ENCODE assay signal across 8 cellular contexts in genomic region chr7:22563115-22563514, GRCh38.
DNase-seq lines count a peak whose midpoint lies in the region; ATAC-seq lines count a peak whose summit lies in the region.

No MANE protein-coding gene starts in this region.

- H3K4me3 ChIP-seq in mesodermal cell (ENCODE audit: extremely low read depth, insufficient read depth, low read length, poor library complexity, severe bottlenecking), result peak overlapping the region; percentile 3
- no peak overlapping the region for H3K4me3 ChIP-seq in H7 (ENCODE audit: insufficient read depth, low read depth, low read length)

- intact Hi-C loops in activated T-helper 1 cell treated with anti-CD3 and anti-CD28 coated beads, Interleukin-12 subunit alpha, Interleukin-12 subunit beta, Interleukin-2, Interleukin-4 antibody, amounts not matched to agents 30 ng/mL and 10 ng/mL and 1 ng/mL, durations not matched to agents 14 hours and 24 hours and 36 hours (cut with micrococcal nuclease), result loop anchor here (1.0 to 5.0 kb wide), 2 partner anchors 114 to 449 kb away; partner anchors contain the start of gene HYCC1

- no peaks in the 10 kb centered on the region for H3K27me3 ChIP-seq in H7 (ENCODE audit: control insufficient read depth, insufficient read depth, low read length)

- peaks cover 54% of the 10 kb centered on the region for H3K4me1 Mint-ChIP-seq in activated T-helper 1 cell treated with anti-CD3 and anti-CD28 coated beads, Interleukin-12 subunit alpha, Interleukin-12 subunit beta, Interleukin-2, Interleukin-4 antibody, amounts not matched to agents 30 ng/mL and 10 ng/mL and 1 ng/mL, durations not matched to agents 14 hours and 24 hours and 36 hours (ENCODE audit: low read depth)

- 32 to 63% methylated on average over 1 to 3 of the region's 9 CpGs for WGBS in mesodermal cell (ENCODE audit: insufficient coverage in 2 of 2), 2 experiments

- peak overlapping the region; percentile 31 for H3K27ac ChIP-seq in mesodermal cell (ENCODE audit: low read depth, low read length, severe bottlenecking)

- H3K4me1 ChIP-seq in mesodermal cell (ENCODE audit: control insufficient read depth, insufficient read depth, low read length, poor library complexity, severe bottlenecking), result peaks cover 47% of the 10 kb centered on the region

- H3K36me3 ChIP-seq in mesodermal cell (ENCODE audit: control insufficient read depth, insufficient read depth, low read length) (no peaks in the 10 kb centered on the region), H7 (replicated peaks; ENCODE audit: control insufficient read depth, insufficient read depth, low read length) (no peaks in the 10 kb centered on the region)

- ATAC-seq in HG03175 (IDR thresholded peaks at IDR 0.05; ENCODE audit: unreplicated experiment), result peak; percentile 35

- H3K4me3 Mint-ChIP-seq in activated T-helper 1 cell treated with anti-CD3 and anti-CD28 coated beads, Interleukin-12 subunit alpha, Interleukin-12 subunit beta, Interleukin-2, Interleukin-4 antibody, amounts not matched to agents 30 ng/mL and 10 ng/mL and 1 ng/mL, durations not matched to agents 14 hours and 24 hours and 36 hours, result peak overlapping the region; percentile 70

- H3K9me3 ChIP-seq in mesodermal cell (ENCODE audit: control insufficient read depth, low read length), result no peaks in the 10 kb centered on the region

- no peaks in the 10 kb centered on the region for H3K36me3 Mint-ChIP-seq in activated T-helper 1 cell treated with anti-CD3 and anti-CD28 coated beads, Interleukin-12 subunit alpha, Interleukin-12 subunit beta, Interleukin-2, Interleukin-4 antibody, amounts not matched to agents 30 ng/mL and 10 ng/mL and 1 ng/mL, durations not matched to agents 14 hours and 24 hours and 36 hours (ENCODE audit: low read depth)

- no peaks in the 10 kb centered on the region for H3K9me3 Mint-ChIP-seq in activated T-helper 1 cell treated with anti-CD3 and anti-CD28 coated beads, Interleukin-12 subunit alpha, Interleukin-12 subunit beta, Interleukin-2, Interleukin-4 antibody, amounts not matched to agents 30 ng/mL and 10 ng/mL and 1 ng/mL, durations not matched to agents 14 hours and 24 hours and 36 hours

- H3K27ac Mint-ChIP-seq in activated T-helper 1 cell treated with anti-CD3 and anti-CD28 coated beads, Interleukin-12 subunit alpha, Interleukin-12 subunit beta, Interleukin-2, Interleukin-4 antibody, amounts not matched to agents 30 ng/mL and 10 ng/mL and 1 ng/mL, durations not matched to agents 14 hours and 24 hours and 36 hours, result peak overlapping the region; percentile 41

- H3K27me3 Mint-ChIP-seq in activated T-helper 1 cell treated with anti-CD3 and anti-CD28 coated beads, Interleukin-12 subunit alpha, Interleukin-12 subunit beta, Interleukin-2, Interleukin-4 antibody, amounts not matched to agents 30 ng/mL and 10 ng/mL and 1 ng/mL, durations not matched to agents 14 hours and 24 hours and 36 hours (ENCODE audit: insufficient read depth), result peaks cover 23% of the 10 kb centered on the region

- DNase-seq in EL, result peak; percentile 9
- DNase-seq in activated T-helper 1 cell treated with anti-CD3 and anti-CD28 coated beads, Interleukin-12 subunit alpha, Interleukin-12 subunit beta, Interleukin-2, Interleukin-4 antibody, amounts not matched to agents 30 ng/mL and 10 ng/mL and 1 ng/mL, durations not matched to agents 14 hours and 24 hours and 36 hours (ENCODE audit: low spot score), result no peak
- no peak for DNase-seq in COR-L47 (lab: John Stamatoyannopoulos, UW)
- no peak for DNase-seq in H7
- DNase-seq in inferior parietal cortex (ENCODE audit: extremely low spot score), result no peak
- no peak for DNase-seq in HCEC 1CT
